In the genomic region with DNA sequence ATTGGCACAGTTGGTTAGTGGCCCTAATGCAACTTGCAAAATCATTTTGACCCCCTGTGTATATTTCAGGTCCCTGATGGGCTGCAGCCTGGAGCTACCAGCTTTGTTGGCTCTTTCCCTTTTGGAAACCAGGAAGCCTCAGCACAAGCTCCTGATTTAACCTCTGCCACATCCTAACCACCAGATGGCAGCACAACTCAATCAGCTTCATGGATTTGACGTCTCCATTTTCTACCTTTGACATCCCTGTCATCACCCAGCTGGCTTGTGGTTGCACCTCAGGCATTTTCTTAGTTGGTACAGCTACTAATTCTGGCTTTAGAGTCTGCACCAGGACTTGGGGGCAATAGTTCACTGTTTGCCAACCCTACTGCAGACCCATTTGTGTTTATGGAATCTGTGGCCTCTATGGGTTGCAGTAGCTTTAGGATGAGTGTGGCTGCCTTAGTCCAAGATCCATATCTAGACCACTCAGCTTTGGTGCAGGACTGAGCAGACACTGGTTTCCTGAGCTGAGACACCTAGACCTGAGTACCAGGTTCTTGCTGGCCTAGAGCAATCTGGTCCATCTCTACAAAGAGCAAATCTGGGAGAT, we compare ENCODE assay signal across 8 cellular contexts.
DNase-seq lines count a peak whose midpoint lies in the region; ATAC-seq and TF ChIP-seq lines count a peak whose summit lies in the region.

No MANE protein-coding gene starts in this region.

- H3K9me3 Mint-ChIP-seq in progenitor cell of endocrine pancreas (ENCODE audit: low read depth) = no peaks in the 10 kb centered on the region

- DNase-seq in NCI-H1417 (lab: John Stamatoyannopoulos, UW) (peak in 2 of 3 experiments; percentile 30 to 73), NCI-H1417 treated with DMSO at 0.1 percent for 48 hours (lab: John Stamatoyannopoulos, UW) (no peak), SK-N-DZ (ENCODE audit: low spot score) (peak; percentile 76), fibroblast of villous mesenchyme (ENCODE audit: low read depth) (peak; percentile 23), progenitor cell of endocrine pancreas (ENCODE audit: low spot score, unreplicated experiment) (peak; percentile 29)
- no peak for DNase-seq in effector CD8-positive, alpha-beta T cell (lab: John Stamatoyannopoulos, UW)

- H3K4me3 Mint-ChIP-seq in progenitor cell of endocrine pancreas (ENCODE audit: low read depth) = no peak overlapping the region

- no peak overlapping the region for H3K4me3 ChIP-seq in fibroblast of villous mesenchyme (ENCODE audit: low read depth, low read length)

- no peaks in the 10 kb centered on the region for H3K36me3 Mint-ChIP-seq in progenitor cell of endocrine pancreas (ENCODE audit: insufficient read depth)

- ATAC-seq in GM19395 (IDR thresholded peaks at IDR 0.05; ENCODE audit: unreplicated experiment) = peak; percentile 67
- peak; percentile 52 for ATAC-seq in HG03520 (IDR thresholded peaks at IDR 0.05; ENCODE audit: unreplicated experiment)

- H3K4me1 Mint-ChIP-seq in progenitor cell of endocrine pancreas (ENCODE audit: low read depth) = no peaks in the 10 kb centered on the region

- TF ChIP-seq CTCF in fibroblast of villous mesenchyme (IDR thresholded peaks at IDR 0.05; ENCODE audit: insufficient read depth, low read depth, low read length) (peak; percentile 53), progenitor cell of endocrine pancreas (IDR thresholded peaks at IDR 0.05; ENCODE audit: unreplicated experiment) (peak; percentile 74)

- H3K27ac Mint-ChIP-seq in progenitor cell of endocrine pancreas = no peak overlapping the region

- H3K27me3 Mint-ChIP-seq in progenitor cell of endocrine pancreas = no peaks in the 10 kb centered on the region

Comparison
In these comparisons a context has a peak if more than half of its experiments do, and no peak if none do; other contexts are left out.
1. DNase-seq: peak in NCI-H1417 (2 of 3), SK-N-DZ (single experiment), fibroblast of villous mesenchyme (single experiment) and progenitor cell of endocrine pancreas (single experiment); none in NCI-H1417 treated with DMSO at 0.1 percent for 48 hours (single experiment) and effector CD8-positive, alpha-beta T cell (single experiment).